ENCODE assay signal across 8 cellular contexts in genomic region chr3:10248184-10248983, GRCh38. TPM values are rescaled to one million over a fixed set of nuclear protein-coding genes. Genes with fewer than 3 reads are reported as not detected.
A peak's percentile ranks its signal among the peaks of the same experiment; 100 is the strongest.
DNase-seq lines count a peak whose midpoint lies in the region; ATAC-seq, FAIRE-seq and TF ChIP-seq lines count a peak whose summit lies in the region.

Gene TATDN2 (plus strand): TSS chr3:10248459. CDS start chr3:10249201, 742 bp downstream.

- FAIRE-seq in astrocyte (lab: Jason Lieb, UNC): no peak

- peak within 1 kb of the TSS; percentile 92 for H3K4me2 ChIP-seq in astrocyte (ENCODE audit: low read length)

- H3K4me3 Mint-ChIP-seq in astrocyte (ENCODE audit: unreplicated experiment): peak within 1 kb of the TSS; percentile 94

- H3K9ac ChIP-seq in astrocyte (ENCODE audit: low read length): peak within 1 kb of the TSS; percentile 86
- peak within 1 kb of the TSS; percentile 7 for H3K9ac ChIP-seq in rectal smooth muscle tissue (ENCODE audit: low read length)

- no peaks in the 10 kb centered on the region for H3K27me3 Mint-ChIP-seq in astrocyte (ENCODE audit: low read depth, unreplicated experiment)

- H3K27ac ChIP-seq in astrocyte (ENCODE audit: low read depth, low read length) (peak within 1 kb of the TSS; percentile 55), rectal smooth muscle tissue (ENCODE audit: low read depth, low read length) (peak within 1 kb of the TSS; percentile 68), vagina (peak within 1 kb of the TSS; percentile 87)

- peak in 1 of 2 donors; percentile 87 for TF ChIP-seq POLR2A in vagina (IDR thresholded peaks at IDR 0.05)

- H3K4me1 ChIP-seq in astrocyte (ENCODE audit: insufficient read depth, low read length) (peaks cover 24% of the 10 kb centered on the region), rectal smooth muscle tissue (ENCODE audit: control insufficient read depth, insufficient read depth, low read length) (peaks cover 13% of the 10 kb centered on the region), vagina (peaks cover 30% of the 10 kb centered on the region)

- peak; percentile 96 for DNase-seq in NCI-H2029 treated with DMSO at 0.1 percent for 48 hours (lab: John Stamatoyannopoulos, UW)
- peak; percentile 90 for DNase-seq in T-helper 22 cell (ENCODE audit: low read depth)
- peak; percentile 88 for DNase-seq in astrocyte (ENCODE audit: low read depth)
- peak; percentile 98 for DNase-seq in hepatic stellate cell (ENCODE audit: low spot score)
- DNase-seq in vagina (ENCODE audit: extremely low spot score in 2 of 2): peak in 1 of 2 donors; percentile 96

- H3K79me2 ChIP-seq in astrocyte (ENCODE audit: insufficient read depth, low read length): peaks cover 49% of the 10 kb centered on the region

- H3K4me3 ChIP-seq in astrocyte (ENCODE audit: insufficient read depth, low read depth, low read length) (peak within 1 kb of the TSS; percentile 81), rectal smooth muscle tissue (ENCODE audit: low read length) (peak within 1 kb of the TSS; percentile 99), vagina (peak within 1 kb of the TSS; percentile 80 to 82)

- H3K27ac Mint-ChIP-seq in astrocyte (ENCODE audit: unreplicated experiment): peak within 1 kb of the TSS; percentile 47

- peak; percentile 94 for ATAC-seq in GM18511 (IDR thresholded peaks at IDR 0.05; ENCODE audit: unreplicated experiment)
- peak; percentile 93 for ATAC-seq in HG03025 (IDR thresholded peaks at IDR 0.05; ENCODE audit: low FRiP score, unreplicated experiment)

- peak within 1 kb of the TSS; percentile 75 for H2AFZ ChIP-seq in astrocyte (ENCODE audit: low read depth, low read length)

- H3K36me3 ChIP-seq in astrocyte (ENCODE audit: insufficient read depth, low read length) (peaks cover 4% of the 10 kb centered on the region), rectal smooth muscle tissue (ENCODE audit: control insufficient read depth, insufficient read depth, low read length) (no peaks in the 10 kb centered on the region), vagina (no peaks in the 10 kb centered on the region)

- H3K36me3 Mint-ChIP-seq in astrocyte (ENCODE audit: low read depth, unreplicated experiment): peaks cover 19% of the 10 kb centered on the region

- TF ChIP-seq CTCF in astrocyte (IDR thresholded peaks at IDR 0.05; ENCODE audit: insufficient read depth, low read depth, low read length) (no peak), vagina (IDR thresholded peaks at IDR 0.05) (no peak)

- intact Hi-C loops in vagina (cut with DNase I): no loop called here

- H3K27me3 ChIP-seq in astrocyte (ENCODE audit: insufficient read depth, low read length) (no peaks in the 10 kb centered on the region), rectal smooth muscle tissue (ENCODE audit: control insufficient read depth, insufficient read depth, low read length) (no peaks in the 10 kb centered on the region), vagina (no peaks in the 10 kb centered on the region)

- H3K9me3 ChIP-seq in astrocyte (ENCODE audit: insufficient read depth, low read depth, low read length) (peaks cover 4% of the 10 kb centered on the region), vagina (no peaks in the 10 kb centered on the region)

- peaks cover 10% of the 10 kb centered on the region for H3K9me3 Mint-ChIP-seq in astrocyte (ENCODE audit: unreplicated experiment)

- H4K20me1 ChIP-seq in astrocyte (ENCODE audit: insufficient read depth, low read length): peaks cover 34% of the 10 kb centered on the region

- peaks cover 14% of the 10 kb centered on the region for H3K4me1 Mint-ChIP-seq in astrocyte (ENCODE audit: low read depth, unreplicated experiment)

RNA-seq across cellular contexts. Expression of gene TATDN2, which starts in this region (rescaled TPM):
- 28.8 and 29.5 TPM in 2 replicates for total RNA-seq in astrocyte
- 34.4 TPM for total RNA-seq in vagina
